Comparison of ENCODE assay signal across 9 cellular contexts in the genomic region with DNA sequence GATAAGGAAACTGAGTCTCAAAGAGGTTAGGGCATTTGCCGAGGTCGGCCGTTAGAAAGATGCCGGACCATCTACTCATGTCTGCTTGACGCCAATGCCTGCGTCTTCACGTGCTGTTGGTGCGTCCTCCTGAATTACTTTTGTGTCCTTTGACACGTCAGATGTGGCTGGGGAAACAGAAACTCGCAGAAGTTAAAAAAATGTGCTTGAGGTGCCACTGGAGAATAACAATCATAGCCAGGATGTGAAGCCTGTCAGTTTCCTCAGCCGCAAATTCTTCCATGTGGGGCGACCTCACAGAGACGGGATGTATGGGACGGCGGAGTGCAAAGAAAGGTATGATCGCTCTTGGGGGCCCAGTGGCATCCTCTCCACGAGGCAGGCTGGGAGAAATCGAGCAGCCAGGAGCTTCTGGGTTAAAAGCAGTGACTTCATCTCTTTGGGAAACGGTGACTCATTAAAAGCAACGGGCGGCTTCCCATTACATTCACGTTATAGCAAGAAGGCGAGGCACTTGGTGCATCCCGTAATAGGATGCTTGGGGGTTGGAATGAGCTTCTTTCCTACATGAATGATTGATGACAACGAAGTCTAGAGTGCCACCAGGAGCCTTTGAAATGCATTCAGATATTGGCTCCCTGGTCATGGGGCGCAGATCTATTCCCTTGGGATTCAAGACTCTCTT.
DNase-seq lines count a peak whose midpoint lies in the region; ATAC-seq and TF ChIP-seq lines count a peak whose summit lies in the region.
"Had no signal": no experiment of that assay in that cellular context is flagged by ENCODE, and none has a peak within 500 bp of the region (broad histone marks: within the 10 kb centered on the region; RNA-seq: fewer than 3 reads in every experiment).

No MANE protein-coding gene starts in this region.

- TF ChIP-seq CTCF in osteoblast (IDR thresholded peaks at IDR 0.05; ENCODE audit: extremely low read depth, low read depth, low read length) (no peak), endothelial cell (IDR thresholded peaks at IDR 0.05; ENCODE audit: unreplicated experiment) (no peak), BE2C (IDR thresholded peaks at IDR 0.05; ENCODE audit: low read depth, low read length) (no peak)

- H3K27me3 ChIP-seq in osteoblast (ENCODE audit: insufficient read depth, low read length) (no peaks in the 10 kb centered on the region), BE2C (no peaks in the 10 kb centered on the region)

- peaks cover 4% of the 10 kb centered on the region for H3K36me3 Mint-ChIP-seq in endothelial cell (ENCODE audit: low read depth, unreplicated experiment)

- peaks cover 7% of the 10 kb centered on the region for H4K20me1 ChIP-seq in osteoblast (ENCODE audit: insufficient read depth, low read length)

- peak overlapping the region; percentile 40 for H2AFZ ChIP-seq in osteoblast (ENCODE audit: low read length)

- H3K36me3 ChIP-seq in osteoblast (ENCODE audit: insufficient read depth, low read length) (no peaks in the 10 kb centered on the region), BE2C (no peaks in the 10 kb centered on the region)

- peak overlapping the region; percentile 65 for H3K4me2 ChIP-seq in osteoblast (ENCODE audit: insufficient read depth, low read length)

- H3K4me3 Mint-ChIP-seq in endothelial cell (ENCODE audit: unreplicated experiment) = no peak overlapping the region
- H3K4me3 Mint-ChIP-seq: activated T-cell treated with anti-CD3 and anti-CD28 coated beads, Interleukin-2, amount 50 U/mL, for 72 hours had no signal

- H3K79me2 ChIP-seq in osteoblast (ENCODE audit: insufficient read depth, low read length) = peaks cover 33% of the 10 kb centered on the region

- peaks cover 9% of the 10 kb centered on the region for H3K4me1 Mint-ChIP-seq in endothelial cell (ENCODE audit: unreplicated experiment)

- no peaks in the 10 kb centered on the region for H3K9me3 Mint-ChIP-seq in endothelial cell (ENCODE audit: unreplicated experiment)
- H3K9me3 Mint-ChIP-seq: activated T-cell treated with anti-CD3 and anti-CD28 coated beads, Interleukin-2, amount 50 U/mL, for 72 hours had no signal

- H3K9me3 ChIP-seq in osteoblast (ENCODE audit: low read depth, low read length) (no peaks in the 10 kb centered on the region), BE2C (no peaks in the 10 kb centered on the region)

- peak overlapping the region; percentile 77 for H3K27ac ChIP-seq in osteoblast (ENCODE audit: low read depth, low read length)

- no peak overlapping the region for H3K27ac Mint-ChIP-seq in endothelial cell (ENCODE audit: unreplicated experiment)
- H3K27ac Mint-ChIP-seq: activated T-cell treated with anti-CD3 and anti-CD28 coated beads, Interleukin-2, amount 50 U/mL, for 72 hours had no signal

- H3K4me3 ChIP-seq in osteoblast (ENCODE audit: insufficient read depth, low read length) = peak overlapping the region; percentile 33
- H3K4me3 ChIP-seq in BE2C (ENCODE audit: low read depth, low read length) = no peak overlapping the region

- H3K4me1 ChIP-seq in osteoblast (ENCODE audit: insufficient read depth, low read length) (peaks cover 24% of the 10 kb centered on the region), BE2C (no peaks in the 10 kb centered on the region)

- peak; percentile 85 for DNase-seq in GM03348 (ENCODE audit: low spot score)
- DNase-seq in NCI-H226 = peak; percentile 85
- DNase-seq in dermis microvascular lymphatic vessel endothelial cell (ENCODE audit: low read depth in 2 of 2) = peak; percentile 50 to 92
- DNase-seq in osteoblast (ENCODE audit: insufficient read length, low spot score, missing footprints) = peak; percentile 96
- no peak for DNase-seq in endothelial cell (ENCODE audit: low spot score)
- no peak for DNase-seq in BE2C
- DNase-seq in germinal center (ENCODE audit: low spot score) = no peak
- DNase-seq: activated T-cell treated with anti-CD3 and anti-CD28 coated beads, Interleukin-2, amount 50 U/mL, for 72 hours had no signal

- peaks cover 2% of the 10 kb centered on the region for H3K27me3 Mint-ChIP-seq in endothelial cell (ENCODE audit: unreplicated experiment)

- ATAC-seq in HG03159 (IDR thresholded peaks at IDR 0.05; ENCODE audit: unreplicated experiment) = no peak
- ATAC-seq: activated T-cell treated with anti-CD3 and anti-CD28 coated beads, Interleukin-2, amount 50 U/mL, for 72 hours had no signal

Comparison
In these comparisons a context has a peak if more than half of its experiments do, and no peak if none do; other contexts are left out.
1. DNase-seq: peak in GM03348 (single experiment), NCI-H226 (single experiment), dermis microvascular lymphatic vessel endothelial cell (2 of 2) and osteoblast (single experiment); none in endothelial cell (single experiment), BE2C (single experiment) and germinal center (single experiment).